In the genomic region with DNA sequence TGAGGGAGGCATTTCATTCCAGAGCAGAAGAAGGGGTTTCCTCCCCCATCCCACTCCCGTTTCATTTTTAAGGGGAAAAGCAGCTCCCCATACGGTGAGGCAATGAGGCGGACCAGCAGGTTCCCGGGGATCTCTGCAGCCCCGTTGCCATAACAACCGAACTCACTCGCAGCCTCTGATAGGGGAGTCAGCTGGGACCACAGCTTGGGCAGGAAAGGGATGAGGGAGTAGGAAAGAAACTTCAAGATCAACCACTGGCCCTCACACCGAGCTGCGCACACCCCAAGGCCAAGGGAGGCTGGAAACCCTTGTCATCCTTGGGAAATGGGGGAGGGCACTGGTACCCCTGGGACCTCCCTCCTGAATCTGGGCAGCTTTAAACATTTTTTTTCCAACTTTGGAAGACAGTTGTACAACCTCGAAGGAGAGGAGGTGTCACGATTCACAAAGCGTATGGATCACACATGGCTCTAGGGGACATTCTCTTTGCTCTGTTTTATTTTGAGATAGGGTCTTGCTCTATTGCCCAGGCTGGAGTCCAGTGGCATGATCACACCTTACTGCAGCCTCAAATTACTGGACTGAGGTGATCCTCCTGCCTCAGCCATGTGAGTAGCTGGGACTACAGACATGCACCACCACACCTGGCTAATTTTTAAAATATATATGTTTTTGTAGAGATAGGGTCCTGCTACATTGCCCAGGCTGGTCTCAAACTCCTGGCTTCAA, we compare ENCODE assay signal across 7 cellular contexts.
A peak's percentile ranks its signal among the peaks of the same experiment; 100 is the strongest.
DNase-seq lines count a peak whose midpoint lies in the region; ATAC-seq and TF ChIP-seq lines count a peak whose summit lies in the region.
"Not testable (repeated sequence)": the region's sequence is repeated elsewhere in the genome, so short reads cannot be mapped to it uniquely, and the experiment has no call there.

No MANE protein-coding gene starts in this region.

- H3K4me3 Mint-ChIP-seq in H9; effector memory CD8-positive, alpha-beta T cell; nephron progenitor cell: not testable (repeated sequence)

- H3K9me3 Mint-ChIP-seq in H9; effector memory CD8-positive, alpha-beta T cell; nephron progenitor cell: not testable (repeated sequence)

- H2BK12ac ChIP-seq in H9 (ENCODE audit: insufficient read length, low read depth, low read length) = not testable (repeated sequence)

- no CpG with 5 or more reads among the region's 12 CpGs for WGBS in H9 (ENCODE audit: extremely low coverage, insufficient read length, low lambda C conversion rate)

- not testable (repeated sequence) for H2AFZ ChIP-seq in H9 (ENCODE audit: low read length)

- H3K27me3 Mint-ChIP-seq in H9 (ENCODE audit: low read depth); effector memory CD8-positive, alpha-beta T cell; nephron progenitor cell (ENCODE audit: low read depth, poor library complexity): not testable (repeated sequence)

- not testable (repeated sequence) for H3K27me3 ChIP-seq in H9 (ENCODE audit: insufficient read depth, low read length); SJCRH30

- H2AK5ac ChIP-seq in H9 (ENCODE audit: insufficient read length, low read length) = not testable (repeated sequence)

- H3K56ac ChIP-seq in H9 (ENCODE audit: insufficient read length, low read depth, low read length) = not testable (repeated sequence)

- H3K23me2 ChIP-seq in H9 (ENCODE audit: insufficient read length, low read depth, low read length, poor library complexity, severe bottlenecking) = not testable (repeated sequence)

- H3K9me3 ChIP-seq in H9 (ENCODE audit: control insufficient read depth, low read depth, low read length); SJCRH30 (replicated peaks): not testable (repeated sequence)

- not testable (repeated sequence) for H2BK15ac ChIP-seq in H9 (ENCODE audit: low read depth, low read length)

- not testable (repeated sequence) for H3K27ac Mint-ChIP-seq in H9; effector memory CD8-positive, alpha-beta T cell; nephron progenitor cell

- not testable (repeated sequence) for H3K4ac ChIP-seq in H9 (ENCODE audit: low read depth, low read length)

- not testable (repeated sequence) for H3K14ac ChIP-seq in H9 (ENCODE audit: insufficient read depth, low read length)

- H3K79me1 ChIP-seq in H9 (ENCODE audit: insufficient read depth, low read depth, low read length, poor library complexity, severe bottlenecking) = not testable (repeated sequence)

- H3K79me2 ChIP-seq in H9 (ENCODE audit: insufficient read depth, low read length) = not testable (repeated sequence)

- H3T11ph ChIP-seq in H9 (ENCODE audit: low read length) = not testable (repeated sequence)

- H3K23ac ChIP-seq in H9 (ENCODE audit: insufficient read length, low read depth, low read length) = not testable (repeated sequence)

- not testable (repeated sequence) for H4K5ac ChIP-seq in H9 (ENCODE audit: insufficient read length, low read depth, low read length)

- H3K4me3 ChIP-seq in SJCRH30 = not testable (repeated sequence)

- not testable (repeated sequence) for H3K4me1 Mint-ChIP-seq in H9; effector memory CD8-positive, alpha-beta T cell (ENCODE audit: low read depth in 2 of 2); nephron progenitor cell

- not testable (repeated sequence) for H4K91ac ChIP-seq in H9 (ENCODE audit: insufficient read length, low read depth, low read length)

- not testable (repeated sequence) for H4K8ac ChIP-seq in H9 (replicated peaks; ENCODE audit: insufficient read length, low read depth, low read length)

- H4K20me1 ChIP-seq in H9 (ENCODE audit: control insufficient read depth, insufficient read depth, insufficient read length) = not testable (repeated sequence)

- not testable (repeated sequence) for H3K9ac ChIP-seq in H9 (ENCODE audit: extremely low read depth, insufficient read length, low read length)

- not testable (repeated sequence) for H2BK5ac ChIP-seq in H9 (ENCODE audit: insufficient read length, low read length)

- not testable (repeated sequence) for H3K4me1 ChIP-seq in H9 (ENCODE audit: insufficient read depth, low read length); SJCRH30

- peak; percentile 1 for DNase-seq in DMS79 treated with DMSO at 0.1 percent for 48 hours (lab: John Stamatoyannopoulos, UW)
- peak; percentile 70 for DNase-seq in H9
- peak; percentile 25 for DNase-seq in NCI-H2171 (lab: John Stamatoyannopoulos, UW)
- peak; percentile 42 to 47 for DNase-seq in SJCRH30
- peak; percentile 15 for DNase-seq in amniotic epithelial cell (ENCODE audit: low read depth)
- not testable (repeated sequence) for DNase-seq in effector memory CD8-positive, alpha-beta T cell
- DNase-seq in nephron progenitor cell = peak; percentile 11

- TF ChIP-seq CTCF in H9 (conservative IDR thresholded peaks at IDR 0.05); nephron progenitor cell (IDR thresholded peaks at IDR 0.05): not testable (repeated sequence)

- not testable (repeated sequence) for H3K18ac ChIP-seq in H9 (ENCODE audit: insufficient read length, low read depth, low read length)

- H3K27ac ChIP-seq in H9 (ENCODE audit: insufficient read length, low read depth, low read length); SJCRH30: not testable (repeated sequence)

- H3K36me3 ChIP-seq in SJCRH30 = not testable (repeated sequence)

- not testable (repeated sequence) for H2BK120ac ChIP-seq in H9 (ENCODE audit: low read depth, low read length, poor library complexity, severe bottlenecking)

- H3K4me2 ChIP-seq in H9 (ENCODE audit: insufficient read depth, insufficient read length, low read length) = not testable (repeated sequence)

- not testable (repeated sequence) for H2BK20ac ChIP-seq in H9 (ENCODE audit: low read depth, low read length, poor library complexity, severe bottlenecking)

- peak; percentile 54 for ATAC-seq in effector memory CD8-positive, alpha-beta T cell (replicated peaks)

- H3K36me3 Mint-ChIP-seq in H9 (ENCODE audit: insufficient read depth in 1 of 3, low read depth in 3 of 3); effector memory CD8-positive, alpha-beta T cell (ENCODE audit: insufficient read depth); nephron progenitor cell (ENCODE audit: low read depth): not testable (repeated sequence)
